Comparison of ENCODE assay signal across 8 cellular contexts in genomic region chr5:134176523-134177196, GRCh38. TPM values are rescaled to one million over a fixed set of nuclear protein-coding genes. Genes with fewer than 3 reads are reported as not detected.
DNase-seq lines count a peak whose midpoint lies in the region.

TSS of gene SKP1 (minus strand) at chr5:134176950. CDS start at chr5:134174022, 2,928 bp downstream.

- H3K36me3 ChIP-seq in neuron (ENCODE audit: insufficient read depth, low read length), result peaks cover 18% of the 10 kb centered on the region

- no peaks in the 10 kb centered on the region for H3K27me3 ChIP-seq in neuron (ENCODE audit: insufficient read depth, low read length)

- peak within 1 kb of the TSS; percentile 78 for H2AFZ ChIP-seq in neuron (ENCODE audit: low read depth, low read length)

- H3K4me3 ChIP-seq in neuron (ENCODE audit: low read length), result peak within 1 kb of the TSS; percentile 88

- H3K4me1 ChIP-seq in neuron (ENCODE audit: insufficient read depth, low read length), result peaks cover 23% of the 10 kb centered on the region

- H3K9me3 ChIP-seq in neuron (ENCODE audit: low read length), result no peaks in the 10 kb centered on the region

- DNase-seq in ELR (ENCODE audit: low read depth) (peak; percentile 87), GOT3 (lab: John Stamatoyannopoulos, UW) (peak; percentile 82), LoVo (ENCODE audit: low spot score) (peak; percentile 87), SK-N-DZ (ENCODE audit: low spot score) (peak; percentile 86), foreskin melanocyte (peak; percentile 71), stromal cell of bone marrow (ENCODE audit: low read depth) (peak; percentile 61)
- peak; percentile 86 for DNase-seq in activated naive CD4-positive, alpha-beta T cell treated with Interleukin-2 at 50 U/mL for 16 hours

RNA-seq across cellular contexts. Expression of gene SKP1, which starts in this region (rescaled TPM):
- 635 and 699 TPM in 2 replicates for polyA plus RNA-seq in SK-N-DZ (2014; cell fraction: cytosol; rRNA removed)
- polyA plus RNA-seq in SK-N-DZ (2014; cell fraction: nucleus; rRNA removed), result 270 and 380 TPM in 2 replicates

Comparison
In these comparisons a context has a peak if more than half of its experiments do, and no peak if none do; other contexts are left out.
1. Peak in every context shown above with its lines: DNase-seq and H3K4me3 ChIP-seq.